ENCODE assay signal across 9 cellular contexts in the genomic region with DNA sequence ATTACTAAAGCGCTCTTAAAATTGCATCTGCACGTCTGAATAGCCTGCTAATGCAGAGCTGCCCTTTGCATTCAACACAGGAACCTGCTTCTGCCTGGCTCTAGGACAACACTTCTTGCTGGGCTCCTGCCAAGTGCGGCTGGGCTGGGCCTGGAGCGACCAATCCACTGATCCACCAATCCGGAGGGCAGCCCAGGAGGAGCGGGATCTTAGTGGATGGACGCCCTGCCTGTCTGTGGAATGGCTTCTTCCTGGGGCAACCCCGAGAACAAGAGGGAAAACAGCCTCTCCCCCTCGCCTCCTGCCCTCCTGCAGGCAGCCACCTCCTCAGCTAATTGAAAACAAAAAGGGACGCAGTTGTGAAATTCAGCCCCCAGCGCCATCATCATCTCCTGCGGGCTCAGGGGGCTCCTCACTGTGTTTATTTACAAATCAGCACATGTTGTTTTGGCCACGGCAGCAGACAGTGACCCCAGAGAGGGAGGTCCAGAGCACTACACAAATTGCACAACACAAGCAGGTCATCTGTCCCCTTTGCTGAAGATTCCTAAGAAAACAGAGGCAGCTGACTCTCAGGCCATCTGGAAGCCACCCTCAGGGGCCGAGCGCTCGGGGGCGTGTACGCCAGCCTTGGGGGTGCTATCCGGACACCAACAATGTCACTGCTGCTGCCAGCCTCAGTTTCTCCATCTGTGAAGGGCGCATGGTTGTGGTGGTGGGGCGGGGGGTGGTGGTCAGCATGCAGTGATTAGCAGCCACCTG. TPM values are rescaled to one million over a fixed set of nuclear protein-coding genes. Genes with fewer than 3 reads are reported as not detected.
DNase-seq lines count a peak whose midpoint lies in the region; ATAC-seq and TF ChIP-seq lines count a peak whose summit lies in the region.
"Had no signal": no experiment of that assay in that cellular context is flagged by ENCODE, and none has a peak within 500 bp of the region (broad histone marks: within the 10 kb centered on the region; RNA-seq: fewer than 3 reads in every experiment).

No MANE protein-coding gene starts in this region.

- H3K36me3 Mint-ChIP-seq in effector memory CD8-positive, alpha-beta T cell (ENCODE audit: insufficient read depth), result no peaks in the 10 kb centered on the region

- no peaks in the 10 kb centered on the region for H3K36me3 ChIP-seq in rectal smooth muscle tissue (ENCODE audit: control insufficient read depth, insufficient read depth, low read length)

- H3K4me3 ChIP-seq in cardiac fibroblast (replicated peaks in 1 of 2; ENCODE audit: low read depth in 2 of 2, low read length in 2 of 2), result peak overlapping the region in 1 of 2 donors; percentile 27
- peak overlapping the region; percentile 53 for H3K4me3 ChIP-seq in rectal smooth muscle tissue (ENCODE audit: low read length)

- no peak overlapping the region for H3K9ac ChIP-seq in rectal smooth muscle tissue (ENCODE audit: low read length)

- no peak overlapping the region for H3K4me3 Mint-ChIP-seq in effector memory CD8-positive, alpha-beta T cell

- ATAC-seq in GM19351 (IDR thresholded peaks at IDR 0.05; ENCODE audit: unreplicated experiment), result no peak
- ATAC-seq in effector memory CD8-positive, alpha-beta T cell (replicated peaks), result no peak

- no peaks in the 10 kb centered on the region for H3K9me3 Mint-ChIP-seq in effector memory CD8-positive, alpha-beta T cell

- TF ChIP-seq CTCF in cardiac fibroblast (IDR thresholded peaks at IDR 0.05; ENCODE audit: low read depth, low read length), result no peak

- peak overlapping the region; percentile 78 for H3K27ac ChIP-seq in rectal smooth muscle tissue (ENCODE audit: low read depth, low read length)
- H3K27ac ChIP-seq: HL-60 had no signal

- no peak overlapping the region for H3K27ac Mint-ChIP-seq in effector memory CD8-positive, alpha-beta T cell

- H3K4me1 Mint-ChIP-seq in effector memory CD8-positive, alpha-beta T cell (ENCODE audit: low read depth in 2 of 2), result no peaks in the 10 kb centered on the region

- H3K27me3 ChIP-seq in rectal smooth muscle tissue (ENCODE audit: control insufficient read depth, insufficient read depth, low read length), result no peaks in the 10 kb centered on the region

- peaks cover 10% of the 10 kb centered on the region for H3K4me1 ChIP-seq in rectal smooth muscle tissue (ENCODE audit: control insufficient read depth, insufficient read depth, low read length)

- H3K27me3 Mint-ChIP-seq in effector memory CD8-positive, alpha-beta T cell, result peaks cover 52 to 77% of the 10 kb centered on the region in 2 donors

- DNase-seq in GM03348 (ENCODE audit: low spot score) (peak; percentile 53), NCI-H460 (ENCODE audit: extremely low read depth, low read depth) (peak; percentile 84), cardiac fibroblast (ENCODE audit: low read depth in 2 of 2) (peak; percentile 59 to 98), iPS DF 4.7 (ENCODE audit: extremely low read depth, low spot score) (peak; percentile 84), GM19238 (ENCODE audit: insufficient read length, low spot score) (no peak)
- DNase-seq in effector memory CD8-positive, alpha-beta T cell, result no peak

RNA-seq across cellular contexts. Expression of a gene that starts 57.3 kb away (rescaled TPM):
- total RNA-seq in NCI-H460 (2014; rRNA removed; shearing (Covaris generic)), result 3.4 and 3.8 TPM in 2 replicates
- polyA plus RNA-seq in NCI-H460 (2014; cell fraction: nucleus; rRNA removed), result 2.5 and 10.9 TPM in 2 replicates

Comparison
In these comparisons a context has a peak if more than half of its experiments do, and no peak if none do; other contexts are left out.
1. DNase-seq: peak in GM03348 (single experiment), NCI-H460 (single experiment), cardiac fibroblast (2 of 2) and iPS DF 4.7 (single experiment); none in effector memory CD8-positive, alpha-beta T cell (0 of 3) and GM19238 (single experiment).